ENCODE assay signal across 15 cellular contexts in the genomic region with DNA sequence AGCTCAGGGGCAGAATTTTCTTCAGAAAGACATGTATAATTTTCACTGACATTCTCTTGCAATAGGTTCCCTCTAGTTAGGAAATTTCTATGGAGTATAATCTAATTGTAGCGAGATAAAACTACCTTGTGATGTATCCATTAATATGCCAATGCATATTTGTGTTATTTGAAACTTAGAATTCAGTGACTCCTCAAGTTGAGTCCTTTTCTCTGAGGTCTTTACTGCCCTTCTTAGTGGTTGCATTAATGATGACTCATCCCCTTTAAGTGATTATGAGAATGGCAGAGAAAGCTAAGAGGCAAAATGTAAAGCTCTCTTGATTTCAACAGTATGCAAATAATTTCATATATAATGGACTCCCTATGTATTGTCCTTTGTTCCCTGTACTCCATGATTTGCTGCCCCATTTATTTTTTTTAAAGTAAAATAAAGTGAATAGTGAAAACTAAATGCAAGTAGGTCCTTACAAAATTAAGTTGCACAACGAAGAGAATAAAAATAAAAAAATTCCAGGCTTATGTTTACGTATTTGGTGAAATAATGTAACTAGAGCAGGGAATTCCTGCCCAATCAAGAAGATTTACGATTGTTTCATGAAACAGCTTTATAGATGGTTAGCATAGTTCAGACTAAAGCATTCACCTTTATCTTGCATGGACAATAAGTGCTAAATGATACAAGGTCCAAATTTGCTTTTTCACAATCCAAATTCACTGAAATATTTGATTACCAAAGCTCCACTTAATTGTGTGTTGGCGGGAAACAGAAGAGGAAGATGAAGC.
DNase-seq lines count a peak whose midpoint lies in the region; FAIRE-seq and TF ChIP-seq lines count a peak whose summit lies in the region.
"Had no signal": no experiment of that assay in that cellular context is flagged by ENCODE, and none has a peak within 500 bp of the region (broad histone marks: within the 10 kb centered on the region; RNA-seq: fewer than 3 reads in every experiment).

No MANE protein-coding gene starts in this region.

- H3K27me3 ChIP-seq in bronchial epithelial cell (ENCODE audit: control insufficient read depth, insufficient read depth, low read length) = no peaks in the 10 kb centered on the region
- H3K27me3 ChIP-seq: ovary, suprapubic skin had no signal

- no peaks in the 10 kb centered on the region for H3K36me3 ChIP-seq in bronchial epithelial cell (ENCODE audit: control insufficient read depth, insufficient read depth, low read length)
- H3K36me3 ChIP-seq: ovary, suprapubic skin had no signal

- H3K4me3 ChIP-seq in bronchial epithelial cell (ENCODE audit: low read depth, low read length) = no peak overlapping the region
- H3K4me3 ChIP-seq: ovary, suprapubic skin had no signal

- peak; percentile 11 for DNase-seq in A172 (ENCODE audit: low spot score)
- DNase-seq in HT-29 (ENCODE audit: low spot score) = peak; percentile 16
- peak; percentile 73 for DNase-seq in NCI-H748 (lab: John Stamatoyannopoulos, UW; ENCODE audit: unreplicated experiment)
- DNase-seq in bronchial epithelial cell (ENCODE audit: low read depth) = peak; percentile 64
- no peak for DNase-seq in NCI-H446 treated with DMSO at 0.1 percent for 48 hours (lab: John Stamatoyannopoulos, UW)
- DNase-seq in activated effector memory CD4-positive, alpha-beta T cell treated with anti-CD3 and anti-CD28 coated beads, Interleukin-2, amount 50 U/mL, for 16 hours = no peak
- no peak for DNase-seq in NCI-H146 (lab: John Stamatoyannopoulos, UW)
- no peak for DNase-seq in islet precursor cell
- DNase-seq: Calu3, endodermal cell, glutamatergic neuron, MV-4-11, NCI-H774, ovary had no signal

- no peak for FAIRE-seq in bronchial epithelial cell (lab: Jason Lieb, UNC)

- TF ChIP-seq CTCF in bronchial epithelial cell (IDR thresholded peaks at IDR 0.05; ENCODE audit: insufficient read depth, low read length, severe bottlenecking) = no peak

Comparison
In these comparisons a context has a peak if more than half of its experiments do, and no peak if none do; other contexts are left out.
1. DNase-seq: peak in A172 (single experiment), HT-29 (single experiment), NCI-H748 (single experiment) and bronchial epithelial cell (single experiment); none in NCI-H446 treated with DMSO at 0.1 percent for 48 hours (single experiment), activated effector memory CD4-positive, alpha-beta T cell treated with anti-CD3 and anti-CD28 coated beads, Interleukin-2, amount 50 U/mL, for 16 hours (single experiment), NCI-H146 (single experiment) and islet precursor cell (single experiment).